ENCODE assay signal across 25 cellular contexts in the genomic region with DNA sequence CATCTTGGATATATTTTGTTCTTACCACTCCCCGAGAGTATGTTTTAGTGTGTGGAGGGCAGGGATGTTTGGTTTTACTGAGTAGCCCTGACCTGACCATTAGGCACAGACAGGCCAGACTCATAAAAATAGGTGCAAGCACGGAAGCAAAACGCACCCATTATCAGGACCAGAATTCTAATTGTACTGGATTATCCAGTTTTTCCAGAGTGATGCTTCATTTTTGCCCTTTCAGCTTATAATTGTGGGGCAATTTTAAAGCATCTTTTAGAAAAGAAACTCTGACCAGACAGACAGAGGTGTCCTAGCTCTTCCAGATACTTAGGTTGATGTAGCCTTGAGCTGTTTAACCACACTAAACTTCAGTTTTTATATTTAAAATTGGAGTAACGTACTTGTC.
"Had no signal": no experiment of that assay in that cellular context is flagged by ENCODE, and none has a peak within 500 bp of the region (broad histone marks: within the 10 kb centered on the region; RNA-seq: fewer than 3 reads in every experiment).

No MANE protein-coding gene starts in this region.

- ATAC-seq: activated CD8-positive, alpha-beta T cell treated with anti-CD3 and anti-CD28 coated beads for 36 hours; activated T-cell treated with anti-CD3 and anti-CD28 coated beads, Interleukin-2, amount 50 U/mL, for 72 hours; activated T-helper 17 cell treated with anti-CD3 and anti-CD28 coated beads, Interleukin-2, amount 50 U/mL, for 72 hours had no signal

- H3K4me2 ChIP-seq: PC-9 had no signal

- H3K4me1 ChIP-seq: breast epithelium had no signal

- H3K9me3 ChIP-seq: ascending aorta, breast epithelium had no signal

- H3K4me3 Mint-ChIP-seq: activated CD4-positive, alpha-beta T cell treated with anti-CD3 and anti-CD28 coated beads, Interleukin-2, amount 10 ng/mL, durations not matched to agents 24 days and 14 days; activated CD8-positive, alpha-beta T cell treated with anti-CD3 and anti-CD28 coated beads for 36 hours; activated naive CD8-positive, alpha-beta T cell treated with anti-CD3 and anti-CD28 coated beads, Interleukin-2, amount 10 ng/mL, durations not matched to agents 7 days and 5 days; activated T-cell treated with anti-CD3 and anti-CD28 coated beads, Interleukin-2, amount 50 U/mL, for 72 hours; activated T-helper 17 cell treated with anti-CD3 and anti-CD28 coated beads, Interleukin-2, amount 50 U/mL, for 72 hours; T-helper 2 cell treated with Interferon-gamma antibody and Interleukin-4, amounts not matched to agents 5 μg/mL and 100 μg/mL, for 36 hours had no signal

- H2AFZ ChIP-seq: PC-9 had no signal

- H3K36me3 ChIP-seq: ascending aorta, breast epithelium had no signal

- H3K4me3 ChIP-seq: ascending aorta, breast epithelium, PC-9 had no signal

- DNase-seq: activated CD4-positive, alpha-beta T cell treated with anti-CD3 and anti-CD28 coated beads, Interleukin-2, amount 10 ng/mL, durations not matched to agents 24 days and 14 days; activated CD4-positive, alpha-beta T cell treated with anti-CD3 and anti-CD28 coated beads, Interleukin-2, amount 50 U/mL, for 4 hours; activated CD8-positive, alpha-beta T cell treated with anti-CD3 and anti-CD28 coated beads for 36 hours; activated effector memory CD4-positive, alpha-beta T cell treated with anti-CD3 and anti-CD28 coated beads, Interleukin-2, amount 50 U/mL, for 16 hours; activated naive CD4-positive, alpha-beta T cell; activated naive CD4-positive, alpha-beta T cell treated with anti-CD3 and anti-CD28 coated beads, Interleukin-2, amount 50 U/mL, for 16 hours; activated naive CD8-positive, alpha-beta T cell treated with anti-CD3 and anti-CD28 coated beads, Interleukin-2, amount 10 ng/mL, durations not matched to agents 7 days and 5 days; activated T-cell treated with anti-CD3 and anti-CD28 coated beads, Interleukin-2, amount 50 U/mL, for 1 hour; activated T-cell treated with anti-CD3 and anti-CD28 coated beads, Interleukin-2, amount 50 U/mL, for 72 hours; amygdala; NCI-H1105; NCI-H1417 treated with DMSO at 0.1 percent for 48 hours; NCI-H187 treated with DMSO at 0.1 percent for 48 hours; NCI-H2081; NCI-H226; NCI-H446 treated with DMSO at 0.1 percent for 48 hours; NCI-H524; NCI-H69; NK-92 treated with Interleukin-12 subunit alpha and Interleukin-12 subunit beta, amount 100 ng/mL, for 24 hours; PC-9; Right ventricle myocardium superior had no signal

- H3K27ac ChIP-seq: ascending aorta, breast epithelium, PC-9 had no signal

- H3K9me3 Mint-ChIP-seq: activated CD4-positive, alpha-beta T cell treated with anti-CD3 and anti-CD28 coated beads, Interleukin-2, amount 10 ng/mL, durations not matched to agents 24 days and 14 days; activated CD8-positive, alpha-beta T cell treated with anti-CD3 and anti-CD28 coated beads for 36 hours; activated naive CD8-positive, alpha-beta T cell treated with anti-CD3 and anti-CD28 coated beads, Interleukin-2, amount 10 ng/mL, durations not matched to agents 7 days and 5 days; activated T-cell treated with anti-CD3 and anti-CD28 coated beads, Interleukin-2, amount 50 U/mL, for 72 hours; activated T-helper 17 cell treated with anti-CD3 and anti-CD28 coated beads, Interleukin-2, amount 50 U/mL, for 72 hours; T-helper 2 cell treated with Interferon-gamma antibody and Interleukin-4, amounts not matched to agents 5 μg/mL and 100 μg/mL, for 36 hours had no signal

- H3K27me3 ChIP-seq: ascending aorta, breast epithelium had no signal

- H3K27ac Mint-ChIP-seq: activated CD4-positive, alpha-beta T cell treated with anti-CD3 and anti-CD28 coated beads, Interleukin-2, amount 10 ng/mL, durations not matched to agents 24 days and 14 days; activated CD8-positive, alpha-beta T cell treated with anti-CD3 and anti-CD28 coated beads for 36 hours; activated naive CD8-positive, alpha-beta T cell treated with anti-CD3 and anti-CD28 coated beads, Interleukin-2, amount 10 ng/mL, durations not matched to agents 7 days and 5 days; activated T-cell treated with anti-CD3 and anti-CD28 coated beads, Interleukin-2, amount 50 U/mL, for 72 hours; activated T-helper 17 cell treated with anti-CD3 and anti-CD28 coated beads, Interleukin-2, amount 50 U/mL, for 72 hours; T-helper 2 cell treated with Interferon-gamma antibody and Interleukin-4, amounts not matched to agents 5 μg/mL and 100 μg/mL, for 36 hours had no signal

- H3K27me3 Mint-ChIP-seq: activated CD8-positive, alpha-beta T cell treated with anti-CD3 and anti-CD28 coated beads for 36 hours; activated naive CD8-positive, alpha-beta T cell treated with anti-CD3 and anti-CD28 coated beads, Interleukin-2, amount 10 ng/mL, durations not matched to agents 7 days and 5 days; activated T-helper 17 cell treated with anti-CD3 and anti-CD28 coated beads, Interleukin-2, amount 50 U/mL, for 72 hours had no signal
